16 cellular contexts compared by ENCODE assay signal in the genomic region with DNA sequence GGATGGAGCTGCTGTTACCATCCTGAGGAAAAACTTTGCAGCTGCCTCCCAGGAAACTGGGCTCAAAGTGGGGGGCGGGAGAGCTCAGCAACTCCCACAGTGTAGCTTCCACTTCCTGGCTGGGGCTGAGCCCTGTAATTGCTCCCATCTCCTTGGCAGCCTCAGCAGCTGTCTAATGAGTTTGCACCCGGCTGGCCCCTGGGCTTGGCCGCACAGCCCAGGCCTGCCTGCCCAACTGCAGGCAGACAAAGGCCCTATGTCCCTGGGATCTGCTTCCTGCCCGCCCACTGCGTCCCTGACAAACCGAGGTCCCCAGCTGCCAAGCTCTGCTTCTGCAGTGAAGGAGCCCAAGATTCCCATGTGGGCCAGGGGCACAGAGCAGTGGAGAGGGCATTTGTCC. TPM values are rescaled to one million over a fixed set of nuclear protein-coding genes. Genes with fewer than 3 reads are reported as not detected.
DNase-seq lines count a peak whose midpoint lies in the region; ATAC-seq, FAIRE-seq and TF ChIP-seq lines count a peak whose summit lies in the region.
"Had no signal": no experiment of that assay in that cellular context is flagged by ENCODE, and none has a peak within 500 bp of the region (broad histone marks: within the 10 kb centered on the region; RNA-seq: fewer than 3 reads in every experiment).

No MANE protein-coding gene starts in this region.

- no peaks in the 10 kb centered on the region for H3K27me3 Mint-ChIP-seq in brain
- H3K27me3 Mint-ChIP-seq: stimulated activated naive CD8-positive, alpha-beta T cell treated with anti-CD3 and anti-CD28 coated beads, Interleukin-15, Interleukin-2, amounts not matched to agents 100 ng/mL and 50 ng/mL, for 24 hours had no signal

- intact Hi-C loops in HepG2 (cut with micrococcal nuclease; ENCODE audit: unreplicated experiment): no loop called here

- H3K27me3 ChIP-seq in HepG2 (ENCODE audit: control insufficient read depth in 1 of 2, insufficient read depth in 2 of 2, low read length in 2 of 2): peaks cover 2 to 13% of the 10 kb centered on the region in 2 experiments; a peak in 4 of 5 replicates

- H3K9me3 Mint-ChIP-seq in brain: peaks cover 0 to 4% (median 2%) of the 10 kb centered on the region in 5 experiments
- H3K9me3 Mint-ChIP-seq: activated naive CD4-positive, alpha-beta T cell treated with anti-CD3 and anti-CD28 coated beads, Interleukin-2, amount 50 U/mL, for 24 hours; effector memory CD8-positive, alpha-beta T cell; natural killer cell treated with Interleukin-12 subunit alpha and Interleukin-12 subunit beta and Interleukin-15 and Interleukin-18, amount 100 ng/mL, for 72 hours; stimulated activated naive CD8-positive, alpha-beta T cell treated with anti-CD3 and anti-CD28 coated beads, Interleukin-15, Interleukin-2, amounts not matched to agents 100 ng/mL and 50 ng/mL, for 24 hours had no signal

- no TSS peak for BruUV-seq in HepG2 (replicated peaks; lab: Mats Ljungman, UMichigan)

- DNase-seq in NCI-H1417 (lab: John Stamatoyannopoulos, UW): peak in 2 of 3 experiments; percentile 40 to 69
- DNase-seq in NCI-H1417 treated with DMSO at 0.1 percent for 48 hours (lab: John Stamatoyannopoulos, UW): no peak
- DNase-seq in HepG2 (ENCODE audit: low spot score): no peak
- DNase-seq in superior temporal gyrus (ENCODE audit: extremely low spot score): peak; percentile 82
- no peak for DNase-seq in NCI-H1436 (lab: John Stamatoyannopoulos, UW)
- DNase-seq: effector memory CD8-positive, alpha-beta T cell; NCI-H748 treated with DMSO at 0.1 percent for 48 hours; stimulated activated CD4-positive, alpha-beta T cell treated with anti-CD3 and anti-CD28 coated beads, Interleukin-2, amount 100 ng/mL, for 24 hours; T-helper 17 cell had no signal

- no peak for TF ChIP-seq RAD21 in HepG2 (CRISPR knock-in tag; IDR thresholded peaks at IDR 0.05)

- TF ChIP-seq EP300 in HepG2 (IDR thresholded peaks at IDR 0.05; ENCODE audit: low read depth in 2 of 2, low read length in 2 of 2) (no peak), HepG2 (CRISPR knock-in tag; IDR thresholded peaks at IDR 0.05; ENCODE audit: borderline replicate concordance) (no peak)

- no peak for TF ChIP-seq CTCF in brain (conservative IDR thresholded peaks at IDR 0.05)
- TF ChIP-seq CTCF in HepG2 (CRISPR knock-in tag; IDR thresholded peaks at IDR 0.05): no peak

- ATAC-seq in HepG2: peak; percentile 65
- ATAC-seq in HG03159 (IDR thresholded peaks at IDR 0.05; ENCODE audit: unreplicated experiment): no peak
- no peak for ATAC-seq in HG03135 (IDR thresholded peaks at IDR 0.05; ENCODE audit: unreplicated experiment)
- ATAC-seq: effector memory CD8-positive, alpha-beta T cell; T-helper 17 cell had no signal

- CTCF ChIA-PET in HepG2 (lab: Yijun Ruan, JAX; ENCODE audit: low intra/inter-chr PET ratio, low total read pairs): no interaction called here

- peaks cover 38% of the 10 kb centered on the region for H3K4me1 Mint-ChIP-seq in brain
- H3K4me1 Mint-ChIP-seq: activated naive CD4-positive, alpha-beta T cell treated with anti-CD3 and anti-CD28 coated beads, Interleukin-2, amount 50 U/mL, for 24 hours had no signal

- peak overlapping the region in 1 of 5 experiments; percentile 14 for H3K4me3 Mint-ChIP-seq in brain
- H3K4me3 Mint-ChIP-seq: activated naive CD4-positive, alpha-beta T cell treated with anti-CD3 and anti-CD28 coated beads, Interleukin-2, amount 50 U/mL, for 24 hours; effector memory CD8-positive, alpha-beta T cell; natural killer cell treated with Interleukin-12 subunit alpha and Interleukin-12 subunit beta and Interleukin-15 and Interleukin-18, amount 100 ng/mL, for 72 hours; stimulated activated naive CD8-positive, alpha-beta T cell treated with anti-CD3 and anti-CD28 coated beads, Interleukin-15, Interleukin-2, amounts not matched to agents 100 ng/mL and 50 ng/mL, for 24 hours; T-helper 17 cell had no signal

- H3K9ac ChIP-seq in HepG2 (ENCODE audit: insufficient read depth, low read depth, low read length): no peak overlapping the region

- no peak overlapping the region for H2AFZ ChIP-seq in HepG2 (ENCODE audit: low read length)

- no peaks in the 10 kb centered on the region for H3K36me3 Mint-ChIP-seq in brain
- H3K36me3 Mint-ChIP-seq: activated naive CD4-positive, alpha-beta T cell treated with anti-CD3 and anti-CD28 coated beads, Interleukin-2, amount 50 U/mL, for 24 hours; natural killer cell treated with Interleukin-12 subunit alpha and Interleukin-12 subunit beta and Interleukin-15 and Interleukin-18, amount 100 ng/mL, for 72 hours had no signal

- H3K4me1 ChIP-seq in HepG2 (ENCODE audit: insufficient read depth, low read length): no peaks in the 10 kb centered on the region

- no peaks in the 10 kb centered on the region for H3K79me2 ChIP-seq in HepG2 (ENCODE audit: insufficient read depth, low read length)

- POLR2A ChIA-PET in HepG2 (lab: Yijun Ruan, JAX): no interaction called here

- peak overlapping the region in 3 of 5 experiments; percentile 8 to 83 (median 37) for H3K27ac Mint-ChIP-seq in brain
- H3K27ac Mint-ChIP-seq: activated naive CD4-positive, alpha-beta T cell treated with anti-CD3 and anti-CD28 coated beads, Interleukin-2, amount 50 U/mL, for 24 hours; effector memory CD8-positive, alpha-beta T cell; natural killer cell treated with Interleukin-12 subunit alpha and Interleukin-12 subunit beta and Interleukin-15 and Interleukin-18, amount 100 ng/mL, for 72 hours; stimulated activated naive CD8-positive, alpha-beta T cell treated with anti-CD3 and anti-CD28 coated beads, Interleukin-15, Interleukin-2, amounts not matched to agents 100 ng/mL and 50 ng/mL, for 24 hours; T-helper 17 cell had no signal

- no peaks in the 10 kb centered on the region for H4K20me1 ChIP-seq in HepG2 (ENCODE audit: insufficient read depth, low read length)

- H3K4me3 ChIP-seq in HepG2 (replicated peaks in 1 of 3; ENCODE audit: insufficient read depth in 1 of 3, low read depth in 2 of 3, low read length in 3 of 3): no peak overlapping the region

- WGBS in HepG2 (ENCODE audit: low lambda C conversion rate): 0% methylated on average over 1 of the region's 6 CpGs

- no peaks in the 10 kb centered on the region for H3K9me3 ChIP-seq in HepG2 (ENCODE audit: low read length)

- in situ Hi-C loops in HepG2 (cut with HindIII; ENCODE audit: extremely low pct_ligation_motif_present, low pct_unique_long_range_greater_than_20kb): no loop called here

- no peak overlapping the region for H3K4me2 ChIP-seq in HepG2 (ENCODE audit: low read depth, low read length)

- H3K36me3 ChIP-seq in HepG2 (replicated peaks in 1 of 2; ENCODE audit: control insufficient read depth in 1 of 2, insufficient read depth in 2 of 2, low read length in 2 of 2): no peaks in the 10 kb centered on the region

- FAIRE-seq in HepG2 (lab: Jason Lieb, UNC): no peak

- TF ChIP-seq POLR2A in HepG2 (IDR thresholded peaks at IDR 0.05; ENCODE audit: insufficient read depth in 1 of 2, low read depth in 2 of 2, low read length in 2 of 2): no peak

- H3K27ac ChIP-seq in HepG2 (ENCODE audit: extremely low read length, insufficient read depth, low read length): no peak overlapping the region
- H3K27ac ChIP-seq: 22Rv1 had no signal

TF ChIP-seq in HepG2, 621 proteins besides CTCF, POLR2A, EP300 and RAD21 (continues in another document):
- no peak for TF ChIP-seq NKX3-1 (CRISPR knock-in tag; IDR thresholded peaks at IDR 0.05)
- TF ChIP-seq EED (CRISPR knock-in tag; IDR thresholded peaks at IDR 0.05): no peak
- TF ChIP-seq, protein P1, sequence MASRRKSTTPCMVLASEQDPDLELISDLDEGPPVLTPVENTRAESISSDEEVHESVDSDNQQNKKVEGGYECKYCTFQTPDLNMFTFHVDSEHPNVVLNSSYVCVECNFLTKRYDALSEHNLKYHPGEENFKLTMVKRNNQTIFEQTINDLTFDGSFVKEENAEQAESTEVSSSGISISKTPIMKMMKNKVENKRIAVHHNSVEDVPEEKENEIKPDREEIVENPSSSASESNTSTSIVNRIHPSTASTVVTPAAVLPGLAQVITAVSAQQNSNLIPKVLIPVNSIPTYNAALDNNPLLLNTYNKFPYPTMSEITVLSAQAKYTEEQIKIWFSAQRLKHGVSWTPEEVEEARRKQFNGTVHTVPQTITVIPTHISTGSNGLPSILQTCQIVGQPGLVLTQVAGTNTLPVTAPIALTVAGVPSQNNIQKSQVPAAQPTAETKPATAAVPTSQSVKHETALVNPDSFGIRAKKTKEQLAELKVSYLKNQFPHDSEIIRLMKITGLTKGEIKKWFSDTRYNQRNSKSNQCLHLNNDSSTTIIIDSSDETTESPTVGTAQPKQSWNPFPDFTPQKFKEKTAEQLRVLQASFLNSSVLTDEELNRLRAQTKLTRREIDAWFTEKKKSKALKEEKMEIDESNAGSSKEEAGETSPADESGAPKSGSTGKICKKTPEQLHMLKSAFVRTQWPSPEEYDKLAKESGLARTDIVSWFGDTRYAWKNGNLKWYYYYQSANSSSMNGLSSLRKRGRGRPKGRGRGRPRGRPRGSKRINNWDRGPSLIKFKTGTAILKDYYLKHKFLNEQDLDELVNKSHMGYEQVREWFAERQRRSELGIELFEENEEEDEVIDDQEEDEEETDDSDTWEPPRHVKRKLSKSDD (CRISPR knock-in tag; IDR thresholded peaks at IDR 0.05; ENCODE audit: low read depth): no peak

RNA-seq across cellular contexts. Expression of a gene that starts 30.1 kb away (rescaled TPM):
- polyA plus RNA-seq in brain (ENCODE audit: insufficient read depth, low read depth, low replicate concordance): not detected
- not detected in 2 replicates for total RNA-seq in HepG2 (2016; rRNA removed; fragmentation: Illumina TruSeq; extraction: Trizol)
- total RNA-seq in HepG2 (2016; cell fraction: cytosol; rRNA removed; fragmentation: Illumina TruSeq; extraction: Trizol; ENCODE audit: low read depth): not detected in 2 replicates
- total RNA-seq in HepG2 (2016; cell fraction: insoluble cytoplasmic fraction; rRNA removed; fragmentation: Illumina TruSeq; extraction: Trizol): not detected in 2 replicates
- total RNA-seq in HepG2 (2016; cell fraction: membrane; rRNA removed; fragmentation: Illumina TruSeq; extraction: Trizol): not detected in 2 replicates
- total RNA-seq in HepG2 (2016; cell fraction: nucleus; rRNA removed; fragmentation: Illumina TruSeq; extraction: Trizol): not detected in 2 replicates
- not detected in 2 replicates for polyA plus RNA-seq in HepG2 (2011; rRNA removed)
- not detected in 2 replicates for polyA plus RNA-seq in HepG2 (2011; cell fraction: cytosol; rRNA removed)
- polyA plus RNA-seq in HepG2 (2011; cell fraction: nucleus; rRNA removed): not detected in 2 replicates
- polyA plus RNA-seq in HepG2 (2012): not detected in 2 replicates
- polyA plus RNA-seq in HepG2 (2016; cell fraction: cytosol; fragmentation: Illumina TruSeq; extraction: Trizol; ENCODE audit: low read depth): not detected in 2 replicates
- not detected in 2 replicates for polyA plus RNA-seq in HepG2 (2016; cell fraction: insoluble cytoplasmic fraction; fragmentation: Illumina TruSeq; extraction: Trizol; ENCODE audit: low read depth)
- polyA plus RNA-seq in HepG2 (2016; cell fraction: membrane; fragmentation: Illumina TruSeq; extraction: Trizol; ENCODE audit: low read depth): not detected in 2 replicates
- polyA plus RNA-seq in HepG2 (2016; cell fraction: nucleus; fragmentation: Illumina TruSeq; extraction: Trizol; ENCODE audit: insufficient read depth, low read depth): not detected in 2 replicates
- 1.1 TPM in 1 of 2 replicates, not detected in the other for polyA minus RNA-seq in HepG2 (2011; rRNA and poly(A)+ RNA removed; ENCODE audit: low replicate concordance)
- not detected in 2 replicates for polyA minus RNA-seq in HepG2 (2011; cell fraction: cytosol; rRNA and poly(A)+ RNA removed)
- not detected in 2 replicates for polyA minus RNA-seq in HepG2 (2011; cell fraction: nucleus; rRNA and poly(A)+ RNA removed)
- total RNA-seq: natural killer cell treated with Interleukin-12 subunit alpha and Interleukin-12 subunit beta and Interleukin-15 and Interleukin-18, amount 100 ng/mL, for 72 hours had no signal

Comparison
In these comparisons a context has a peak if more than half of its experiments do, and no peak if none do; other contexts are left out.
1. DNase-seq: peak in NCI-H1417 (2 of 3) and superior temporal gyrus (single experiment); none in NCI-H1417 treated with DMSO at 0.1 percent for 48 hours (single experiment), HepG2 (single experiment) and NCI-H1436 (single experiment).